Comparison of ENCODE assay signal across 13 cellular contexts in the genomic region with DNA sequence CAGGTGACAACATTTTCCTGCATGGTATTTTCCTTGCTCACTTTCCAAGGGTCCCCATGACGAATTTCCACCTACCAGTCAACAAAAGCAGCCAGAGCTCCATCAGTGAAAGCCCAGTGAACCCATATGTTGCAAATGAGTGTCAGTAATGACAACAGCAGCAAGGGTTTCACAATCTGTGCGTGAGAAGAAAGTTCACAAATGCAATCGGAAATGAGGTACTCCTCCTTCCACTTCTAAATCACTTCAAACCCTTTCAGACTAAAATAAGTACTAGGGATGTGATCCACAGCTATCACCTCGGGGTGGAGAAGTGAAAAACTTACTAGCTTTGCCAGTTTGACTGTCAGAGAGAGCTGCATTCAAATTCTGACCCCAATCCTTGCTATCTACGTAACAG. TPM values are rescaled to one million over a fixed set of nuclear protein-coding genes. Genes with fewer than 3 reads are reported as not detected.
A peak's percentile ranks its signal among the peaks of the same experiment; 100 is the strongest.
DNase-seq lines count a peak whose midpoint lies in the region; ATAC-seq, FAIRE-seq and TF ChIP-seq lines count a peak whose summit lies in the region.
"Had no signal": no experiment of that assay in that cellular context is flagged by ENCODE, and none has a peak within 500 bp of the region (broad histone marks: within the 10 kb centered on the region; RNA-seq: fewer than 3 reads in every experiment).

No MANE protein-coding gene starts in this region.

- FAIRE-seq in bronchial epithelial cell (lab: Jason Lieb, UNC): no peak

- no peak overlapping the region for H3K9ac ChIP-seq in BLaER1 treated with 17β-estradiol and CSF1 and Interleukin-3, amounts not matched to agents 10 nM and 100 nM
- H3K9ac ChIP-seq: BLaER1 had no signal

- H3K4me3 Mint-ChIP-seq in activated CD4-positive, alpha-beta T cell treated with anti-CD3 and anti-CD28 coated beads, Interleukin-2, amount 10 ng/mL, durations not matched to agents 24 days and 14 days: no peak overlapping the region
- H3K4me3 Mint-ChIP-seq: central memory CD8-positive, alpha-beta T cell; stimulated activated naive CD8-positive, alpha-beta T cell treated with anti-CD3 and anti-CD28 coated beads, Interleukin-15, amount 100 ng/mL, for 72 hours had no signal

- WGBS in testis, 2 donors: 53 to 66% methylated on average over 5 of the region's 5 CpGs

- H3K4me3 ChIP-seq in BLaER1 treated with 17β-estradiol and CSF1 and Interleukin-3, amounts not matched to agents 10 nM and 100 nM: no peak overlapping the region
- H3K4me3 ChIP-seq in bronchial epithelial cell (ENCODE audit: low read depth, low read length): no peak overlapping the region
- H3K4me3 ChIP-seq in testis: no peak overlapping the region
- H3K4me3 ChIP-seq: BLaER1 had no signal

- H3K27ac Mint-ChIP-seq in activated CD4-positive, alpha-beta T cell treated with anti-CD3 and anti-CD28 coated beads, Interleukin-2, amount 10 ng/mL, durations not matched to agents 24 days and 14 days: no peak overlapping the region
- H3K27ac Mint-ChIP-seq: stimulated activated naive CD8-positive, alpha-beta T cell treated with anti-CD3 and anti-CD28 coated beads, Interleukin-15, amount 100 ng/mL, for 72 hours had no signal

- TF ChIP-seq POLR2A in testis (IDR thresholded peaks at IDR 0.05): no peak

- TF ChIP-seq CTCF in bronchial epithelial cell (IDR thresholded peaks at IDR 0.05; ENCODE audit: insufficient read depth, low read length, severe bottlenecking): no peak
- TF ChIP-seq CTCF in testis (IDR thresholded peaks at IDR 0.05): no peak

- H3K9me3 ChIP-seq in BLaER1 treated with 17β-estradiol and CSF1 and Interleukin-3, amounts not matched to agents 10 nM and 100 nM (replicated peaks in 1 of 11): peaks cover 0 to 41% (median 14%) of the 10 kb centered on the region in 11 experiments; a peak in 16 of 22 replicates
- no peaks in the 10 kb centered on the region for H3K9me3 ChIP-seq in testis
- H3K9me3 ChIP-seq: BLaER1 had no signal

- intact Hi-C loops in activated CD4-positive, alpha-beta T cell treated with anti-CD3 and anti-CD28 coated beads, Interleukin-2, amount 10 ng/mL, durations not matched to agents 24 days and 14 days (cut with micrococcal nuclease): no loop called here
- intact Hi-C loops in testis (cut with DNase I; ENCODE audit: low total_unique reads): no loop called here

- DNase-seq in bronchial epithelial cell (ENCODE audit: low read depth) (peak; percentile 73), dedifferentiated amniotic fluid mesenchymal stem cell (ENCODE audit: extremely low spot score) (no peak), NCI-H2029 treated with DMSO at 0.1 percent for 48 hours (lab: John Stamatoyannopoulos, UW) (no peak), testis (no peak)
- DNase-seq in activated CD4-positive, alpha-beta T cell treated with anti-CD3 and anti-CD28 coated beads, Interleukin-2, amount 10 ng/mL, durations not matched to agents 24 days and 14 days: no peak
- DNase-seq: NCI-H1930; stimulated activated CD4-positive, alpha-beta T cell treated with anti-CD3 and anti-CD28 coated beads, Interleukin-12 subunit alpha, Interleukin-12 subunit beta, amount 100 ng/mL, for 4 hours; stimulated activated naive CD8-positive, alpha-beta T cell treated with anti-CD3 and anti-CD28 coated beads, Interleukin-15, amount 100 ng/mL, for 72 hours had no signal

- H3K4me2 ChIP-seq in BLaER1 treated with 17β-estradiol and CSF1 and Interleukin-3, amounts not matched to agents 10 nM and 100 nM: peak overlapping the region in 7 of 11 experiments; percentile 14 to 72 (median 51); a peak in 8 of 22 replicates
- H3K4me2 ChIP-seq: BLaER1 had no signal

- H3K27me3 ChIP-seq in BLaER1 treated with 17β-estradiol and CSF1 and Interleukin-3, amounts not matched to agents 10 nM and 100 nM: no peaks in the 10 kb centered on the region
- H3K27me3 ChIP-seq in bronchial epithelial cell (ENCODE audit: control insufficient read depth, insufficient read depth, low read length) (no peaks in the 10 kb centered on the region), testis (no peaks in the 10 kb centered on the region)
- H3K27me3 ChIP-seq: BLaER1 had no signal

- H3K4me1 ChIP-seq in BLaER1 treated with 17β-estradiol and CSF1 and Interleukin-3, amounts not matched to agents 10 nM and 100 nM: peaks cover 9 to 76% (median 46%) of the 10 kb centered on the region in 10 experiments; a peak in 19 of 20 replicates
- no peaks in the 10 kb centered on the region for H3K4me1 ChIP-seq in testis

- peak overlapping the region in 5 of 11 experiments; percentile 5 to 40 (median 30); a peak in 7 of 22 replicates for H3K27ac ChIP-seq in BLaER1 treated with 17β-estradiol and CSF1 and Interleukin-3, amounts not matched to agents 10 nM and 100 nM
- H3K27ac ChIP-seq in testis: no peak overlapping the region
- H3K27ac ChIP-seq: BLaER1 had no signal

- H3K27me3 Mint-ChIP-seq in activated CD4-positive, alpha-beta T cell treated with anti-CD3 and anti-CD28 coated beads, Interleukin-2, amount 10 ng/mL, durations not matched to agents 24 days and 14 days: peaks cover 24% of the 10 kb centered on the region

- H3K36me3 ChIP-seq in BLaER1 treated with 17β-estradiol and CSF1 and Interleukin-3, amounts not matched to agents 10 nM and 100 nM: no peaks in the 10 kb centered on the region
- H3K36me3 ChIP-seq in bronchial epithelial cell (ENCODE audit: control insufficient read depth, insufficient read depth, low read length): no peaks in the 10 kb centered on the region
- H3K36me3 ChIP-seq in testis (ENCODE audit: low read depth, missing control alignments): no peaks in the 10 kb centered on the region
- H3K36me3 ChIP-seq: BLaER1 had no signal

- peaks cover 8% of the 10 kb centered on the region for H3K4me1 Mint-ChIP-seq in activated CD4-positive, alpha-beta T cell treated with anti-CD3 and anti-CD28 coated beads, Interleukin-2, amount 10 ng/mL, durations not matched to agents 24 days and 14 days

- H4K20me1 ChIP-seq in BLaER1 treated with 17β-estradiol and CSF1 and Interleukin-3, amounts not matched to agents 10 nM and 100 nM: no peaks in the 10 kb centered on the region
- H4K20me1 ChIP-seq: BLaER1 had no signal

- ATAC-seq in GM19468 (IDR thresholded peaks at IDR 0.05; ENCODE audit: extremely low read depth, unreplicated experiment) (peak; percentile 63), HG03565 (IDR thresholded peaks at IDR 0.05; ENCODE audit: unreplicated experiment) (peak; percentile 58)
- ATAC-seq: stimulated activated naive CD8-positive, alpha-beta T cell treated with anti-CD3 and anti-CD28 coated beads, Interleukin-15, amount 100 ng/mL, for 72 hours had no signal

- H3K9me3 Mint-ChIP-seq in activated CD4-positive, alpha-beta T cell treated with anti-CD3 and anti-CD28 coated beads, Interleukin-2, amount 10 ng/mL, durations not matched to agents 24 days and 14 days: peaks cover 4% of the 10 kb centered on the region

- H3K36me3 Mint-ChIP-seq in activated CD4-positive, alpha-beta T cell treated with anti-CD3 and anti-CD28 coated beads, Interleukin-2, amount 10 ng/mL, durations not matched to agents 24 days and 14 days (ENCODE audit: low read depth): no peaks in the 10 kb centered on the region

RNA-seq across cellular contexts. Expression of a gene that starts 55.6 kb away (rescaled TPM):
- total RNA-seq in bronchial epithelial cell: 32.4 and 40.8 TPM in 2 replicates
- total RNA-seq in activated CD4-positive, alpha-beta T cell treated with anti-CD3 and anti-CD28 coated beads, Interleukin-2, amount 10 ng/mL, durations not matched to agents 24 days and 14 days: 19.1 and 20.0 TPM in 2 replicates
- 10 to 100 TPM; 19.4 to 28.3 TPM for total RNA-seq in testis
- polyA plus RNA-seq in testis (ENCODE audit: insufficient read depth, low read depth, low replicate concordance): 23.6 TPM
